Comparison of ENCODE assay signal across 15 cellular contexts in genomic region chr3:36932979-36933378, GRCh38. TPM values are rescaled to one million over a fixed set of nuclear protein-coding genes. Genes with fewer than 3 reads are reported as not detected.
DNase-seq lines count a peak whose midpoint lies in the region; ATAC-seq, FAIRE-seq and TF ChIP-seq lines count a peak whose summit lies in the region.
"Had no signal": no experiment of that assay in that cellular context is flagged by ENCODE, and none has a peak within 500 bp of the region (broad histone marks: within the 10 kb centered on the region; RNA-seq: fewer than 3 reads in every experiment).

No MANE protein-coding gene starts in this region.

- H4K20me1 ChIP-seq in BLaER1: no peaks in the 10 kb centered on the region

- no peaks in the 10 kb centered on the region for H3K9me3 Mint-ChIP-seq in endodermal cell
- H3K9me3 Mint-ChIP-seq: activated CD4-positive, alpha-beta memory T cell treated with anti-CD3 and anti-CD28 coated beads for 36 hours; stimulated activated effector memory CD8-positive, alpha-beta T cell treated with anti-CD3 and anti-CD28 coated beads, Interleukin-12 subunit alpha, Interleukin-12 subunit beta, amount 100 ng/mL, for 72 hours had no signal

- no peak for TF ChIP-seq CTCF in endodermal cell (conservative IDR thresholded peaks at IDR 0.05)

- no peaks in the 10 kb centered on the region for H3K27me3 Mint-ChIP-seq in endodermal cell (ENCODE audit: insufficient read depth)
- H3K27me3 Mint-ChIP-seq: activated CD4-positive, alpha-beta memory T cell treated with anti-CD3 and anti-CD28 coated beads for 36 hours; CD4-positive, CD25-positive, alpha-beta regulatory T cell had no signal

- H3K4me3 ChIP-seq in BLaER1 (no peak overlapping the region), HUES6 (ENCODE audit: low read depth, low read length) (no peak overlapping the region), endodermal cell (ENCODE audit: low read length) (no peak overlapping the region), mesodermal cell (ENCODE audit: extremely low read depth, insufficient read depth, low read length, poor library complexity, severe bottlenecking) (no peak overlapping the region)
- H3K4me3 ChIP-seq: pancreas had no signal

- peak overlapping the region; percentile 47 for H3K27ac ChIP-seq in BLaER1
- peak overlapping the region; percentile 95 for H3K27ac ChIP-seq in HUES6 (ENCODE audit: low read depth, low read length)
- H3K27ac ChIP-seq in endodermal cell (ENCODE audit: low read depth, low read length): peak overlapping the region; percentile 93
- H3K27ac ChIP-seq in mesodermal cell (ENCODE audit: low read depth, low read length, severe bottlenecking): peak overlapping the region; percentile 96
- H3K27ac ChIP-seq: pancreas had no signal

- H3K4me3 Mint-ChIP-seq in endodermal cell: no peak overlapping the region
- H3K4me3 Mint-ChIP-seq: activated CD4-positive, alpha-beta memory T cell treated with anti-CD3 and anti-CD28 coated beads for 36 hours; CD4-positive, CD25-positive, alpha-beta regulatory T cell; stimulated activated effector memory CD8-positive, alpha-beta T cell treated with anti-CD3 and anti-CD28 coated beads, Interleukin-12 subunit alpha, Interleukin-12 subunit beta, amount 100 ng/mL, for 72 hours had no signal

- peak overlapping the region; percentile 17; the same call in 1 of the 2 replicates for H3K4me2 ChIP-seq in BLaER1

- DNase-seq in endodermal cell (peak; percentile 50), HTR-8/SVneo (ENCODE audit: insufficient read length, low spot score) (no peak), SIG-M5 (lab: John Stamatoyannopoulos, UW) (no peak), NCI-H1436 (lab: John Stamatoyannopoulos, UW) (no peak)
- DNase-seq: activated CD4-positive, alpha-beta memory T cell treated with anti-CD3 and anti-CD28 coated beads for 36 hours; activated gamma-delta T cell treated with Interleukin-2 at 50 U/mL for 16 hours; CD4-positive, CD25-positive, alpha-beta regulatory T cell; pancreas; stimulated activated CD4-positive, alpha-beta T cell treated with anti-CD3 and anti-CD28 coated beads, Interleukin-1b, Interleukin-23, amount 100 ng/mL, for 48 hours; T-helper 2 cell had no signal

- no peak for FAIRE-seq in HTR-8/SVneo (lab: Jason Lieb, UNC)
- FAIRE-seq: pancreas had no signal

- H3K36me3 ChIP-seq in BLaER1 (peaks cover 40% of the 10 kb centered on the region), HUES6 (ENCODE audit: control insufficient read depth, insufficient read depth, low read length) (no peaks in the 10 kb centered on the region), endodermal cell (ENCODE audit: control insufficient read depth, insufficient read depth, low read length) (no peaks in the 10 kb centered on the region), mesodermal cell (ENCODE audit: control insufficient read depth, insufficient read depth, low read length) (no peaks in the 10 kb centered on the region)
- H3K36me3 ChIP-seq: pancreas had no signal

- no peaks in the 10 kb centered on the region for H3K36me3 Mint-ChIP-seq in endodermal cell (ENCODE audit: low read depth)
- H3K36me3 Mint-ChIP-seq: activated CD4-positive, alpha-beta memory T cell treated with anti-CD3 and anti-CD28 coated beads for 36 hours; stimulated activated effector memory CD8-positive, alpha-beta T cell treated with anti-CD3 and anti-CD28 coated beads, Interleukin-12 subunit alpha, Interleukin-12 subunit beta, amount 100 ng/mL, for 72 hours had no signal

- no peak overlapping the region for H3K9ac ChIP-seq in BLaER1
- peak overlapping the region; percentile 85 for H3K9ac ChIP-seq in HUES6 (ENCODE audit: low read length)
- peak overlapping the region; percentile 44 for H3K9ac ChIP-seq in endodermal cell (ENCODE audit: extremely low read depth, low read length, poor library complexity, severe bottlenecking)

- H3K4me1 ChIP-seq in BLaER1 (peaks cover 15% of the 10 kb centered on the region; the same call in 1 of the 2 replicates), HUES6 (ENCODE audit: control insufficient read depth, insufficient read depth, low read length) (peaks cover 33% of the 10 kb centered on the region), endodermal cell (ENCODE audit: control insufficient read depth, insufficient read depth, low read length) (peaks cover 5% of the 10 kb centered on the region), mesodermal cell (ENCODE audit: control insufficient read depth, insufficient read depth, low read length, poor library complexity, severe bottlenecking) (peaks cover 14% of the 10 kb centered on the region)
- H3K4me1 ChIP-seq: pancreas had no signal

- H3K9me3 ChIP-seq in BLaER1: no peaks in the 10 kb centered on the region
- H3K9me3 ChIP-seq in HUES6 (ENCODE audit: control insufficient read depth, insufficient read depth, low read depth, low read length): no peaks in the 10 kb centered on the region
- H3K9me3 ChIP-seq in endodermal cell (ENCODE audit: control insufficient read depth, low read length): peaks cover 5% of the 10 kb centered on the region
- peaks cover 5% of the 10 kb centered on the region for H3K9me3 ChIP-seq in mesodermal cell (ENCODE audit: control insufficient read depth, low read length)
- H3K9me3 ChIP-seq: pancreas had no signal

- ATAC-seq in HG03521 (IDR thresholded peaks at IDR 0.05; ENCODE audit: unreplicated experiment): no peak
- ATAC-seq: stimulated activated effector memory CD8-positive, alpha-beta T cell treated with anti-CD3 and anti-CD28 coated beads, Interleukin-12 subunit alpha, Interleukin-12 subunit beta, amount 100 ng/mL, for 72 hours had no signal

- H3K4me1 Mint-ChIP-seq in endodermal cell: peaks cover 16% of the 10 kb centered on the region

- H3K27ac Mint-ChIP-seq in endodermal cell: peak overlapping the region; percentile 92
- H3K27ac Mint-ChIP-seq: activated CD4-positive, alpha-beta memory T cell treated with anti-CD3 and anti-CD28 coated beads for 36 hours; CD4-positive, CD25-positive, alpha-beta regulatory T cell; stimulated activated effector memory CD8-positive, alpha-beta T cell treated with anti-CD3 and anti-CD28 coated beads, Interleukin-12 subunit alpha, Interleukin-12 subunit beta, amount 100 ng/mL, for 72 hours had no signal

- no peaks in the 10 kb centered on the region for H3K27me3 ChIP-seq in BLaER1
- H3K27me3 ChIP-seq in HUES6 (ENCODE audit: control insufficient read depth, insufficient read depth, low read length): no peaks in the 10 kb centered on the region
- no peaks in the 10 kb centered on the region for H3K27me3 ChIP-seq in endodermal cell (ENCODE audit: control insufficient read depth, insufficient read depth, low read length, poor library complexity, severe bottlenecking)
- H3K27me3 ChIP-seq: pancreas had no signal

- WGBS in endodermal cell (ENCODE audit: insufficient coverage in 1 of 2, insufficient read length in 1 of 2), 2 experiments: 71 to 80% methylated on average over 7 of the region's 7 CpGs
- 71 to 79% methylated on average over 6 to 7 of the region's 7 CpGs for WGBS in mesodermal cell (ENCODE audit: insufficient coverage in 2 of 2), 2 experiments

RNA-seq across cellular contexts. Expression of gene TRANK1, which starts 11.9 kb away (rescaled TPM):
- 10 to 100 TPM in 1 of 2 donors, 1 to 10 TPM in 1; 9.0 to 20.1 TPM for total RNA-seq in endodermal cell
- polyA plus RNA-seq in endodermal cell (2013, experiment 1 of 2): 4.8 TPM
- polyA plus RNA-seq in endodermal cell (2013, experiment 2 of 2): 4.1 TPM
- polyA plus RNA-seq in mesodermal cell (2013, experiment 1 of 2): 6.8 TPM
- polyA plus RNA-seq in mesodermal cell (2013, experiment 2 of 2): 5.4 TPM

RNA-seq across cellular contexts. Expression of gene EPM2AIP1, which starts 60.0 kb away (rescaled TPM):
- 10 to 100 TPM; 15.7 to 19.5 TPM for total RNA-seq in endodermal cell
- polyA plus RNA-seq in endodermal cell (2013, experiment 1 of 2): 23.2 TPM
- 23.4 TPM for polyA plus RNA-seq in endodermal cell (2013, experiment 2 of 2)
- polyA plus RNA-seq in mesodermal cell (2013, experiment 1 of 2): 11.2 TPM
- 14.5 TPM for polyA plus RNA-seq in mesodermal cell (2013, experiment 2 of 2)
